In genomic region chr20:60481742-60482133, GRCh38 we compare ENCODE assay signal across 17 cellular contexts.
DNase-seq lines count a peak whose midpoint lies in the region; ATAC-seq and TF ChIP-seq lines count a peak whose summit lies in the region.
"Had no signal": no experiment of that assay in that cellular context is flagged by ENCODE, and none has a peak within 500 bp of the region (broad histone marks: within the 10 kb centered on the region; RNA-seq: fewer than 3 reads in every experiment).

No MANE protein-coding gene starts in this region.

- H3K4me3 Mint-ChIP-seq in WTC11, result no peak overlapping the region
- H3K4me3 Mint-ChIP-seq: B cell; CD4-positive, alpha-beta T cell; IgD-negative memory B cell had no signal

- peaks cover 26% of the 10 kb centered on the region for H3K4me1 Mint-ChIP-seq in WTC11
- H3K4me1 Mint-ChIP-seq: B cell, IgD-negative memory B cell had no signal

- no peak overlapping the region for H3K27ac ChIP-seq in BLaER1 treated with 17β-estradiol and CSF1 and Interleukin-3, amounts not matched to agents 10 nM and 100 nM
- H3K27ac ChIP-seq: C4-2B had no signal

- H3K27me3 ChIP-seq in BLaER1 treated with 17β-estradiol and CSF1 and Interleukin-3, amounts not matched to agents 10 nM and 100 nM, result no peaks in the 10 kb centered on the region

- H3K4me3 ChIP-seq in BLaER1 treated with 17β-estradiol and CSF1 and Interleukin-3, amounts not matched to agents 10 nM and 100 nM, result no peak overlapping the region

- no peak overlapping the region for H3K9ac ChIP-seq in BLaER1 treated with 17β-estradiol and CSF1 and Interleukin-3, amounts not matched to agents 10 nM and 100 nM

- H4K20me1 ChIP-seq in BLaER1 treated with 17β-estradiol and CSF1 and Interleukin-3, amounts not matched to agents 10 nM and 100 nM, result peaks cover 0 to 23% (median 0%) of the 10 kb centered on the region in 11 experiments; a peak in 3 of 22 replicates

- H3K27me3 Mint-ChIP-seq in WTC11 (ENCODE audit: low read depth), result peaks cover 37% of the 10 kb centered on the region

- no peaks in the 10 kb centered on the region for H3K36me3 ChIP-seq in BLaER1 treated with 17β-estradiol and CSF1 and Interleukin-3, amounts not matched to agents 10 nM and 100 nM

- H3K9me3 ChIP-seq in BLaER1 treated with 17β-estradiol and CSF1 and Interleukin-3, amounts not matched to agents 10 nM and 100 nM (replicated peaks in 1 of 11), result no peaks in the 10 kb centered on the region
- H3K9me3 ChIP-seq: Caco-2 had no signal

- DNase-seq in WTC11 (ENCODE audit: low spot score) (no peak), iPS-NIHi11 (ENCODE audit: low spot score) (peak; percentile 39), SIG-M5 treated with dmso at 0.1 percent for 504 hours (lab: John Stamatoyannopoulos, UW; ENCODE audit: unreplicated experiment) (no peak), cerebellar cortex (ENCODE audit: low spot score) (no peak), HT-29 (ENCODE audit: low spot score) (no peak)
- DNase-seq: CD4-positive, alpha-beta T cell; DMS79; GDM1; GOT3; HCEC 1CT; KBM-7 had no signal

- H3K27ac Mint-ChIP-seq in WTC11, result no peak overlapping the region
- H3K27ac Mint-ChIP-seq: B cell; CD4-positive, alpha-beta T cell had no signal

- peak; percentile 43 for ATAC-seq in WTC11
- ATAC-seq: HepG2 had no signal

- TF ChIP-seq CTCF in WTC11 (IDR thresholded peaks at IDR 0.05), result no peak

- peak overlapping the region in 8 of 11 experiments; percentile 81 to 92 (median 85); a peak in 14 of 22 replicates for H3K4me2 ChIP-seq in BLaER1 treated with 17β-estradiol and CSF1 and Interleukin-3, amounts not matched to agents 10 nM and 100 nM

- CTCF ChIA-PET in WTC11 (lab: Charles Lee), result no interaction called here

- H3K36me3 Mint-ChIP-seq in WTC11, result peaks cover 11% of the 10 kb centered on the region
- H3K36me3 Mint-ChIP-seq: IgD-negative memory B cell had no signal

- POLR2A ChIA-PET in WTC11 (lab: Charles Lee), result no interaction called here

- peaks cover 34 to 67% (median 56%) of the 10 kb centered on the region in 10 experiments for H3K4me1 ChIP-seq in BLaER1 treated with 17β-estradiol and CSF1 and Interleukin-3, amounts not matched to agents 10 nM and 100 nM
- H3K4me1 ChIP-seq: Caco-2 had no signal

- peaks cover 6% of the 10 kb centered on the region; the same call in 1 of the 2 replicates for H3K9me3 Mint-ChIP-seq in WTC11
- H3K9me3 Mint-ChIP-seq: CD4-positive, alpha-beta T cell had no signal

TF ChIP-seq in WTC11, 78 proteins besides CTCF, POLR2A, EP300 and RAD21:
- TF ChIP-seq, protein P1, sequence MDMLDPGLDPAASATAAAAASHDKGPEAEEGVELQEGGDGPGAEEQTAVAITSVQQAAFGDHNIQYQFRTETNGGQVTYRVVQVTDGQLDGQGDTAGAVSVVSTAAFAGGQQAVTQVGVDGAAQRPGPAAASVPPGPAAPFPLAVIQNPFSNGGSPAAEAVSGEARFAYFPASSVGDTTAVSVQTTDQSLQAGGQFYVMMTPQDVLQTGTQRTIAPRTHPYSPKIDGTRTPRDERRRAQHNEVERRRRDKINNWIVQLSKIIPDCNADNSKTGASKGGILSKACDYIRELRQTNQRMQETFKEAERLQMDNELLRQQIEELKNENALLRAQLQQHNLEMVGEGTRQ (CRISPR knock-in tag; IDR thresholded peaks at IDR 0.05), result no peak
- TF ChIP-seq RELA (CRISPR knock-in tag; IDR thresholded peaks at IDR 0.05; ENCODE audit: borderline replicate concordance) (no peak), EMX1 (CRISPR knock-in tag; IDR thresholded peaks at IDR 0.05) (no peak), NFATC4 (CRISPR knock-in tag; IDR thresholded peaks at IDR 0.05) (no peak), HMGA2 (CRISPR knock-in tag; IDR thresholded peaks at IDR 0.05) (no peak), TP53 (CRISPR knock-in tag; IDR thresholded peaks at IDR 0.05) (no peak), NFE2L1 (CRISPR knock-in tag; IDR thresholded peaks at IDR 0.05) (no peak), ETV6 (CRISPR knock-in tag; IDR thresholded peaks at IDR 0.05) (no peak), SMAD3 (CRISPR knock-in tag; IDR thresholded peaks at IDR 0.05; ENCODE audit: borderline replicate concordance) (no peak), NR2C2 (CRISPR knock-in tag; IDR thresholded peaks at IDR 0.05) (no peak), FOXJ3 (CRISPR knock-in tag; IDR thresholded peaks at IDR 0.05; ENCODE audit: borderline replicate concordance) (no peak), ZNF416 (CRISPR knock-in tag; IDR thresholded peaks at IDR 0.05) (no peak), ZNF263 (CRISPR knock-in tag; IDR thresholded peaks at IDR 0.05; ENCODE audit: low read depth) (no peak), ATF2 (CRISPR knock-in tag; IDR thresholded peaks at IDR 0.05; ENCODE audit: borderline replicate concordance, low read depth) (no peak), NFYB (CRISPR knock-in tag; conservative IDR thresholded peaks at IDR 0.05; ENCODE audit: low read depth) (no peak), CREM (CRISPR knock-in tag; IDR thresholded peaks at IDR 0.05) (no peak)
- TF ChIP-seq, protein P2, sequence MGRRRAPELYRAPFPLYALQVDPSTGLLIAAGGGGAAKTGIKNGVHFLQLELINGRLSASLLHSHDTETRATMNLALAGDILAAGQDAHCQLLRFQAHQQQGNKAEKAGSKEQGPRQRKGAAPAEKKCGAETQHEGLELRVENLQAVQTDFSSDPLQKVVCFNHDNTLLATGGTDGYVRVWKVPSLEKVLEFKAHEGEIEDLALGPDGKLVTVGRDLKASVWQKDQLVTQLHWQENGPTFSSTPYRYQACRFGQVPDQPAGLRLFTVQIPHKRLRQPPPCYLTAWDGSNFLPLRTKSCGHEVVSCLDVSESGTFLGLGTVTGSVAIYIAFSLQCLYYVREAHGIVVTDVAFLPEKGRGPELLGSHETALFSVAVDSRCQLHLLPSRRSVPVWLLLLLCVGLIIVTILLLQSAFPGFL (CRISPR knock-in tag; IDR thresholded peaks at IDR 0.05; ENCODE audit: borderline replicate concordance), result no peak
- TF ChIP-seq, protein P3, sequence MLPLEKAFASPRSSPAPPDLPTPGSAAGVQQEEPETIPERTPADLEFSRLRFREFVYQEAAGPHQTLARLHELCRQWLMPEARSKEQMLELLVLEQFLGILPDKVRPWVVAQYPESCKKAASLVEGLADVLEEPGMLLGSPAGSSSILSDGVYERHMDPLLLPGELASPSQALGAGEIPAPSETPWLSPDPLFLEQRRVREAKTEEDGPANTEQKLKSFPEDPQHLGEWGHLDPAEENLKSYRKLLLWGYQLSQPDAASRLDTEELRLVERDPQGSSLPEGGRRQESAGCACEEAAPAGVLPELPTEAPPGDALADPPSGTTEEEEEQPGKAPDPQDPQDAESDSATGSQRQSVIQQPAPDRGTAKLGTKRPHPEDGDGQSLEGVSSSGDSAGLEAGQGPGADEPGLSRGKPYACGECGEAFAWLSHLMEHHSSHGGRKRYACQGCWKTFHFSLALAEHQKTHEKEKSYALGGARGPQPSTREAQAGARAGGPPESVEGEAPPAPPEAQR (CRISPR knock-in tag; IDR thresholded peaks at IDR 0.05), result no peak
- TF ChIP-seq, protein P4, sequence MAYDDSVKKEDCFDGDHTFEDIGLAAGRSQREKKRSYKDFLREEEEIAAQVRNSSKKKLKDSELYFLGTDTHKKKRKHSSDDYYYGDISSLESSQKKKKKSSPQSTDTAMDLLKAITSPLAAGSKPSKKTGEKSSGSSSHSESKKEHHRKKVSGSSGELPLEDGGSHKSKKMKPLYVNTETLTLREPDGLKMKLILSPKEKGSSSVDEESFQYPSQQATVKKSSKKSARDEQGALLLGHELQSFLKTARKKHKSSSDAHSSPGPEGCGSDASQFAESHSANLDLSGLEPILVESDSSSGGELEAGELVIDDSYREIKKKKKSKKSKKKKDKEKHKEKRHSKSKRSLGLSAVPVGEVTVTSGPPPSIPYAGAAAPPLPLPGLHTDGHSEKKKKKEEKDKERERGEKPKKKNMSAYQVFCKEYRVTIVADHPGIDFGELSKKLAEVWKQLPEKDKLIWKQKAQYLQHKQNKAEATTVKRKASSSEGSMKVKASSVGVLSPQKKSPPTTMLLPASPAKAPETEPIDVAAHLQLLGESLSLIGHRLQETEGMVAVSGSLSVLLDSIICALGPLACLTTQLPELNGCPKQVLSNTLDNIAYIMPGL (CRISPR knock-in tag; IDR thresholded peaks at IDR 0.05), result no peak
